ENCODE assay signal across 17 cellular contexts in genomic region chr20:5688431-5688972, GRCh38.
DNase-seq lines count a peak whose midpoint lies in the region; TF ChIP-seq lines count a peak whose summit lies in the region.
"Had no signal": no experiment of that assay in that cellular context is flagged by ENCODE, and none has a peak within 500 bp of the region (broad histone marks: within the 10 kb centered on the region; RNA-seq: fewer than 3 reads in every experiment).

No MANE protein-coding gene starts in this region.

- WGBS in mesendoderm (ENCODE audit: extremely low coverage, insufficient coverage, low lambda C conversion rate), result no CpG with 5 or more reads among the region's 12 CpGs

- H3K56ac ChIP-seq in mesendoderm (ENCODE audit: low read length), result no peak overlapping the region

- no peak overlapping the region for H4K5ac ChIP-seq in mesendoderm (ENCODE audit: low read length)

- no peak overlapping the region for H2BK120ac ChIP-seq in mesendoderm (ENCODE audit: low read depth, low read length)

- no peak overlapping the region for H2BK5ac ChIP-seq in mesendoderm (ENCODE audit: low read length)

- H3K4me1 Mint-ChIP-seq in chondrocyte (ENCODE audit: low read depth), result no peaks in the 10 kb centered on the region
- H3K4me1 Mint-ChIP-seq in CD8-positive, alpha-beta memory T cell, result no peaks in the 10 kb centered on the region

- H3K18ac ChIP-seq in mesendoderm (ENCODE audit: low read length), result no peak overlapping the region

- TF ChIP-seq CTCF in fibroblast of mammary gland (conservative IDR thresholded peaks at IDR 0.05; ENCODE audit: control insufficient read depth, insufficient read depth, low read depth, low read length), result no peak
- no peak for TF ChIP-seq CTCF in chondrocyte (IDR thresholded peaks at IDR 0.05)

- CTCF ChIA-PET in CD8-positive, alpha-beta memory T cell (lab: Charles Lee), result no interaction called here

- H3K4ac ChIP-seq in mesendoderm (ENCODE audit: low read depth, low read length), result no peak overlapping the region

- H3K79me1 ChIP-seq in mesendoderm (ENCODE audit: low read length), result no peaks in the 10 kb centered on the region

- no peak overlapping the region for H2AK5ac ChIP-seq in mesendoderm (ENCODE audit: low read length)

- no peak overlapping the region for H3K27ac ChIP-seq in mesendoderm (ENCODE audit: low read depth, low read length)
- H3K27ac ChIP-seq in CD8-positive, alpha-beta memory T cell (ENCODE audit: low read depth, low read length), result no peak overlapping the region
- H3K27ac ChIP-seq: tibial nerve had no signal

- H3K36me3 Mint-ChIP-seq in chondrocyte (ENCODE audit: low read depth), result no peaks in the 10 kb centered on the region
- H3K36me3 Mint-ChIP-seq in CD8-positive, alpha-beta memory T cell, result no peaks in the 10 kb centered on the region

- H3K4me3 Mint-ChIP-seq in chondrocyte (ENCODE audit: unreplicated experiment), result no peak overlapping the region
- no peak overlapping the region for H3K4me3 Mint-ChIP-seq in CD8-positive, alpha-beta memory T cell
- H3K4me3 Mint-ChIP-seq: activated T-helper 17 cell treated with anti-CD3 and anti-CD28 coated beads, Interleukin-2, amount 50 U/mL, for 72 hours; nephron; T-helper 1 cell treated with Interleukin-12 subunit alpha and Interleukin-12 subunit beta and Interleukin-4 antibody, amounts not matched to agents 30 μg/mL and 1 μg/mL, for 36 hours had no signal

- H3K27me3 ChIP-seq in mesendoderm (ENCODE audit: insufficient read depth, low read length, poor library complexity), result no peaks in the 10 kb centered on the region
- no peaks in the 10 kb centered on the region for H3K27me3 ChIP-seq in CD8-positive, alpha-beta memory T cell (ENCODE audit: insufficient read depth, low read length, poor library complexity, severe bottlenecking)
- H3K27me3 ChIP-seq: tibial nerve had no signal

- H4K8ac ChIP-seq in mesendoderm (ENCODE audit: low read depth, low read length), result no peak overlapping the region

- no peaks in the 10 kb centered on the region for H3K36me3 ChIP-seq in mesendoderm (ENCODE audit: control insufficient read depth, insufficient read depth, low read length)
- H3K36me3 ChIP-seq in CD8-positive, alpha-beta memory T cell (ENCODE audit: insufficient read depth, low read length), result no peaks in the 10 kb centered on the region
- H3K36me3 ChIP-seq: tibial nerve had no signal

- H3K4me1 ChIP-seq in mesendoderm (ENCODE audit: control insufficient read depth, low read depth, low read length), result no peaks in the 10 kb centered on the region
- no peaks in the 10 kb centered on the region for H3K4me1 ChIP-seq in CD8-positive, alpha-beta memory T cell (ENCODE audit: insufficient read depth, low read length)
- H3K4me1 ChIP-seq: tibial nerve had no signal

- H2BK15ac ChIP-seq in mesendoderm (replicated peaks; ENCODE audit: low read depth), result no peak overlapping the region

- H3K23ac ChIP-seq in mesendoderm (ENCODE audit: low read length), result no peak overlapping the region

- H3K79me2 ChIP-seq in mesendoderm (ENCODE audit: control insufficient read depth, insufficient read depth, low read length), result no peaks in the 10 kb centered on the region

- peaks cover 3% of the 10 kb centered on the region for H3K27me3 Mint-ChIP-seq in chondrocyte (ENCODE audit: low read depth)
- H3K27me3 Mint-ChIP-seq in CD8-positive, alpha-beta memory T cell, result peaks cover 0 to 3% of the 10 kb centered on the region in 2 donors
- H3K27me3 Mint-ChIP-seq: activated T-helper 17 cell treated with anti-CD3 and anti-CD28 coated beads, Interleukin-2, amount 50 U/mL, for 72 hours had no signal

- DNase-seq in NOMO-1 (lab: John Stamatoyannopoulos, UW; ENCODE audit: unreplicated experiment in 2 of 2) (peak; percentile 32 to 46), NOMO-1 treated with dmso at 0.1 percent for 144 hours (lab: John Stamatoyannopoulos, UW; ENCODE audit: unreplicated experiment) (no peak), fibroblast of mammary gland (ENCODE audit: low read depth) (peak; percentile 24), medulla oblongata (ENCODE audit: extremely low spot score) (peak; percentile 16), mesendoderm (no peak), DMS 273 treated with DMSO at 0.1 percent for 48 hours (lab: John Stamatoyannopoulos, UW) (no peak), chondrocyte (ENCODE audit: low spot score) (no peak)
- no peak for DNase-seq in CD8-positive, alpha-beta memory T cell
- DNase-seq: ACHN; activated CD4-positive, alpha-beta T cell treated with anti-CD3 and anti-CD28 coated beads, Interleukin-2, amount 50 U/mL, for 4 hours; DMS79 treated with DMSO at 0.1 percent for 48 hours; Karpas-422; NCI-H2171 treated with DMSO at 0.1 percent for 48 hours had no signal

- no peak overlapping the region for H3K9ac ChIP-seq in mesendoderm (ENCODE audit: low read length)

- H3K9me3 Mint-ChIP-seq in chondrocyte (ENCODE audit: low read depth), result no peaks in the 10 kb centered on the region
- H3K9me3 Mint-ChIP-seq in CD8-positive, alpha-beta memory T cell, result no peaks in the 10 kb centered on the region
- H3K9me3 Mint-ChIP-seq: activated T-helper 17 cell treated with anti-CD3 and anti-CD28 coated beads, Interleukin-2, amount 50 U/mL, for 72 hours; T-helper 1 cell treated with Interleukin-12 subunit alpha and Interleukin-12 subunit beta and Interleukin-4 antibody, amounts not matched to agents 30 μg/mL and 1 μg/mL, for 36 hours had no signal

- no peaks in the 10 kb centered on the region for H3K9me3 ChIP-seq in CD8-positive, alpha-beta memory T cell (ENCODE audit: low read length)
- H3K9me3 ChIP-seq: tibial nerve had no signal

- H3K4me2 ChIP-seq in mesendoderm (ENCODE audit: low read length), result no peak overlapping the region

- no peak overlapping the region for H3K27ac Mint-ChIP-seq in chondrocyte (ENCODE audit: unreplicated experiment)
- H3K27ac Mint-ChIP-seq in CD8-positive, alpha-beta memory T cell, result peak overlapping the region in 2 of 8 donors; percentile 6 to 38
- H3K27ac Mint-ChIP-seq: activated T-helper 17 cell treated with anti-CD3 and anti-CD28 coated beads, Interleukin-2, amount 50 U/mL, for 72 hours; T-helper 1 cell treated with Interleukin-12 subunit alpha and Interleukin-12 subunit beta and Interleukin-4 antibody, amounts not matched to agents 30 μg/mL and 1 μg/mL, for 36 hours had no signal

- POLR2A ChIA-PET in CD8-positive, alpha-beta memory T cell (lab: Charles Lee), result no interaction called here

- no peak overlapping the region for H3K4me3 ChIP-seq in fibroblast of mammary gland (ENCODE audit: control insufficient read depth, low read depth, low read length)
- no peak overlapping the region for H3K4me3 ChIP-seq in mesendoderm (ENCODE audit: low read length)
- H3K4me3 ChIP-seq in CD8-positive, alpha-beta memory T cell (ENCODE audit: low read length), result no peak overlapping the region
- H3K4me3 ChIP-seq: tibial nerve had no signal

Comparison
In these comparisons a context has a peak if more than half of its experiments do, and no peak if none do; other contexts are left out.
1. DNase-seq: peak in NOMO-1 (2 of 2), fibroblast of mammary gland (single experiment) and medulla oblongata (single experiment); none in NOMO-1 treated with dmso at 0.1 percent for 144 hours (single experiment), mesendoderm (single experiment), DMS 273 treated with DMSO at 0.1 percent for 48 hours (single experiment), chondrocyte (single experiment) and CD8-positive, alpha-beta memory T cell (0 of 5).